17 cellular contexts compared by ENCODE assay signal in the genomic region with DNA sequence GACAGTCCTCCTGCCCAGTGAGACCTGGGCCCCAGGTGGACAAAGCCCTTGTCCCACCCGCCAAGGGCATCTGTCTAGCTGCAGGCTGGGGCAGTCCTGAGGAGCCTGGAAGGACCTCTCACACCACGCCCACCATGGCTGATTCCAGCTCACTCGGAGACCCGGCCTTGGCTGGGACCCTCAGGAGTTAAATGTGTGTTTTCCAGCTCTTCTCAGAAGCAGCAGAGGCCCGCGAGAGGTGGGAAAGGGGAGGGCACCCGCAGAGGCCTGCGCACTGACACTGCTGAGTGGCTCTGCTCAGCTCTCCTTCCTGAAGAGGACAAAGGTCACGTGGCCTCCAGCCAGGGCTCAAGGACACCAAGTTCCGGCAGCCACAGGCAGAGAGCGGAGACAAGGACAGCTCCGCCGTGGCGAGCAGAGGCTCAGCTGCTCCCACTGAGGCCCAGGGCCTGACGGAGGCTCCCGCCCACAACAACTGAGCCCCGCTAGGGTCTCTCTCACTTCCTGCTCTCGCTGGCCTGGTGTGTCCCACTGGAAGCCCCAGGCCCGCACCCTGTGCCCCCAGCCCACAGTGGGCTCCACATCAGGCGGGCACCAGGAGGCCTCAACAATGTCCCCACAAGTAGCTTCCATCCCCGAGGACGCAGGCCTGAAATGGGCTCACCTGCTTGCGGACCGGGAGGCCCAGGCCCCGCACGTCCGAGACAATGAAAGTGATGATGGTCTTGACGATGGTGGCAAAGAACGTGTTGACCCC. TPM values are rescaled to one million over a fixed set of nuclear protein-coding genes. Genes with fewer than 3 reads are reported as not detected.
DNase-seq lines count a peak whose midpoint lies in the region; ATAC-seq, FAIRE-seq and TF ChIP-seq lines count a peak whose summit lies in the region.
"Had no signal": no experiment of that assay in that cellular context is flagged by ENCODE, and none has a peak within 500 bp of the region (broad histone marks: within the 10 kb centered on the region; RNA-seq: fewer than 3 reads in every experiment).

No MANE protein-coding gene starts in this region.

- no peaks in the 10 kb centered on the region for H3K4me1 Mint-ChIP-seq in CD14-positive monocyte
- H3K4me1 Mint-ChIP-seq: activated naive CD8-positive, alpha-beta T cell treated with anti-CD3 and anti-CD28 coated beads for 36 hours had no signal

- H3K27me3 Mint-ChIP-seq in CD14-positive monocyte (ENCODE audit: low read depth in 3 of 3), result no peaks in the 10 kb centered on the region
- H3K27me3 Mint-ChIP-seq: activated B cell treated with CpG ODN at 0.5 μM for 24 hours; activated naive CD8-positive, alpha-beta T cell treated with anti-CD3 and anti-CD28 coated beads for 36 hours had no signal

- H3K4me2 ChIP-seq in K562 (ENCODE audit: insufficient read depth, low read length) (no peak overlapping the region), parathyroid adenoma (ENCODE audit: low read length) (no peak overlapping the region)

- TF ChIP-seq EP300 in K562 (IDR thresholded peaks at IDR 0.05; ENCODE audit: low read length), result no peak

- WGBS in K562 (ENCODE audit: insufficient coverage, low coverage, missing lambda C conversion rate), result 95% methylated on average over 28 of the region's 29 CpGs

- H3K79me2 ChIP-seq in K562 (ENCODE audit: control insufficient read depth, insufficient read depth, low read length), result no peaks in the 10 kb centered on the region
- H3K79me2 ChIP-seq in parathyroid adenoma, result no peaks in the 10 kb centered on the region

- peaks cover 9 to 25% (median 14%) of the 10 kb centered on the region in 7 donors for H3K9me3 Mint-ChIP-seq in CD14-positive monocyte
- H3K9me3 Mint-ChIP-seq: activated B cell treated with CpG ODN at 0.5 μM for 24 hours had no signal

- H3K4me1 ChIP-seq in K562 (replicated peaks in 1 of 2; ENCODE audit: control insufficient read depth in 2 of 2, insufficient read depth in 2 of 2, low read length in 2 of 2), result peaks cover 0 to 10% of the 10 kb centered on the region in 2 experiments; a peak in 1 of 5 replicates
- peaks cover 17 to 23% of the 10 kb centered on the region in 2 donors for H3K4me1 ChIP-seq in kidney (ENCODE audit: control insufficient read depth in 1 of 2, insufficient read depth in 1 of 2, low read depth in 1 of 2, low read length in 2 of 2)
- H3K4me1 ChIP-seq in parathyroid adenoma, result peaks cover 7% of the 10 kb centered on the region

- H2AFZ ChIP-seq in K562 (ENCODE audit: low read depth, low read length) (no peak overlapping the region), parathyroid adenoma (peak overlapping the region; percentile 42)

- H3K9me1 ChIP-seq in K562 (ENCODE audit: control insufficient read depth, insufficient read depth, low read length), result no peaks in the 10 kb centered on the region

- H3K27ac Mint-ChIP-seq in CD14-positive monocyte, result peak overlapping the region in 1 of 7 donors; percentile 28
- H3K27ac Mint-ChIP-seq: activated B cell treated with CpG ODN at 0.5 μM for 24 hours; activated naive CD8-positive, alpha-beta T cell treated with anti-CD3 and anti-CD28 coated beads for 36 hours had no signal

- no TSS peak for BruUV-seq in K562 (replicated peaks; lab: Mats Ljungman, UMichigan)

- CTCF ChIA-PET in K562 (lab: Yijun Ruan, JAX; ENCODE audit: low intra/inter-chr PET ratio), result no interaction called here

- DNase-seq in CD14-positive monocyte (ENCODE audit: low spot score) (peak; percentile 36), K562 (ENCODE audit: extremely low read depth in 1 of 4, low spot score in 3 of 4) (no peak), kidney (peak; percentile 87), amniotic stem cell (lab: John Stamatoyannopoulos, UW) (no peak), NCI-H187 treated with DMSO at 0.1 percent for 48 hours (lab: John Stamatoyannopoulos, UW) (no peak)
- DNase-seq: activated B cell treated with CpG ODN at 0.5 μM for 24 hours; activated naive CD8-positive, alpha-beta T cell treated with anti-CD3 and anti-CD28 coated beads for 36 hours; DMS 273 treated with DMSO at 0.1 percent for 48 hours; NCI-H2081 treated with DMSO at 0.1 percent for 48 hours; NCI-H69; PC-3; retina had no signal

- POLR2A ChIA-PET in K562 (lab: Yijun Ruan, JAX), result interaction anchor here (0.6 to 1.3 kb wide), 5 partner anchors 10 to 1466 kb away, joined by 3 to 6 read pairs (median 3); no protein-coding TSS in a partner anchor

- H3K9me3 ChIP-seq in K562 (replicated peaks; ENCODE audit: control insufficient read depth, insufficient read depth, low read depth, low read length), result no peaks in the 10 kb centered on the region
- peaks cover 0 to 7% of the 10 kb centered on the region in 2 donors for H3K9me3 ChIP-seq in kidney (ENCODE audit: control insufficient read depth in 1 of 2, low read length in 2 of 2)
- H3K9me3 ChIP-seq in parathyroid adenoma (ENCODE audit: control insufficient read depth, low read length), result no peaks in the 10 kb centered on the region

- H3K27ac ChIP-seq in K562 (ENCODE audit: extremely low read depth, low read depth, low read length), result no peak overlapping the region
- peak overlapping the region; percentile 48 to 80 for H3K27ac ChIP-seq in kidney (ENCODE audit: low read depth in 2 of 2, low read length in 2 of 2)
- no peak overlapping the region for H3K27ac ChIP-seq in parathyroid adenoma

- no peak overlapping the region for H3K4me3 Mint-ChIP-seq in CD14-positive monocyte
- H3K4me3 Mint-ChIP-seq: activated B cell treated with CpG ODN at 0.5 μM for 24 hours; activated naive CD8-positive, alpha-beta T cell treated with anti-CD3 and anti-CD28 coated beads for 36 hours had no signal

- ATAC-seq in K562 (no peak), GM18505 (IDR thresholded peaks at IDR 0.05; ENCODE audit: unreplicated experiment) (no peak), HG02970 (IDR thresholded peaks at IDR 0.05; ENCODE audit: low FRiP score, unreplicated experiment) (no peak)
- ATAC-seq: PC-3 had no signal

- H3K9ac ChIP-seq in K562 (ENCODE audit: insufficient read depth in 1 of 2, low read depth in 2 of 2, low read length in 2 of 2), result 0 out of 4 replicates have a peak overlapping the region, but pooled peaks of 1 of the 2 experiments have one; percentile 7
- peak overlapping the region in 1 of 2 donors; percentile 44 for H3K9ac ChIP-seq in kidney (ENCODE audit: low read length in 2 of 2)
- H3K9ac ChIP-seq in parathyroid adenoma, result no peak overlapping the region

- no peak for TF ChIP-seq RAD21 in K562 (CRISPR knock-in tag; conservative IDR thresholded peaks at IDR 0.05 in 1 of 2, IDR thresholded peaks at IDR 0.05 in 1 of 2)

- H3K36me3 Mint-ChIP-seq in CD14-positive monocyte, result peaks cover 62 to 66% of the 10 kb centered on the region in 2 donors

- no peaks in the 10 kb centered on the region for H3K27me3 ChIP-seq in K562 (ENCODE audit: control insufficient read depth in 2 of 2, insufficient read depth in 2 of 2, low read length in 2 of 2)
- H3K27me3 ChIP-seq in parathyroid adenoma (ENCODE audit: control insufficient read depth, insufficient read depth, low read length), result no peaks in the 10 kb centered on the region

- H3K36me3 ChIP-seq in K562 (ENCODE audit: control insufficient read depth, insufficient read depth, low read length) (peaks cover 88% of the 10 kb centered on the region), kidney (ENCODE audit: control insufficient read depth in 1 of 2, insufficient read depth in 2 of 2, low read length in 2 of 2) (peaks cover 0 to 6% of the 10 kb centered on the region in 2 donors), parathyroid adenoma (ENCODE audit: control insufficient read depth, insufficient read depth, low read length) (no peaks in the 10 kb centered on the region)

- no peak overlapping the region for H3K4me3 ChIP-seq in K562
- H3K4me3 ChIP-seq in kidney (ENCODE audit: low read length in 2 of 2), result no peak overlapping the region
- H3K4me3 ChIP-seq in parathyroid adenoma (ENCODE audit: low read depth, low read length), result no peak overlapping the region

- intact Hi-C loops in CD14-positive monocyte (cut with micrococcal nuclease), result no loop called here
- intact Hi-C loops in K562 (cut with micrococcal nuclease), result no loop called here
- intact Hi-C loops in kidney (cut with DNase I), result no loop called here

- TF ChIP-seq CTCF in CD14-positive monocyte (IDR thresholded peaks at IDR 0.05) (no peak), K562 (IDR thresholded peaks at IDR 0.05 in 2 of 3, conservative IDR thresholded peaks at IDR 0.05 in 1 of 3; ENCODE audit: insufficient read depth in 2 of 3, low read depth in 1 of 3, low read length in 3 of 3) (no peak), kidney (IDR thresholded peaks at IDR 0.05; ENCODE audit: borderline replicate concordance, extremely low read depth, insufficient read depth) (no peak), parathyroid adenoma (IDR thresholded peaks at IDR 0.05) (no peak)

- in situ Hi-C loops in K562 (cut with MboI), result no loop called here

- 0 out of 2 replicates have a peak, but pooled peaks cover 4% of the 10 kb centered on the region for H4K20me1 ChIP-seq in K562 (replicated peaks; ENCODE audit: control insufficient read depth, insufficient read depth, low read length)

- TF ChIP-seq POLR2A in K562 (conservative IDR thresholded peaks at IDR 0.05), result no peak
- TF ChIP-seq POLR2A in GM18505 (IDR thresholded peaks at IDR 0.05; ENCODE audit: borderline replicate concordance, extremely low read depth, insufficient read depth, insufficient read length), result no peak

- FAIRE-seq in K562 (lab: Jason Lieb, UNC) (no peak), kidney (lab: Jason Lieb, UNC) (no peak)
- FAIRE-seq: H1, urothelium cell line had no signal

TF ChIP-seq in K562, 482 proteins besides CTCF, POLR2A, EP300 and RAD21 (continues in another document):
- TF ChIP-seq SUPT5H (IDR thresholded peaks at IDR 0.05), result 0 out of 2 replicates have a peak, but pooled peaks have one; percentile 24

RNA-seq across cellular contexts. Expression of a gene that starts 16.9 kb away (rescaled TPM):
- polyA plus RNA-seq in CD14-positive monocyte (10 to 100 TPM; 39.9 to 53.0 TPM), K562 (2011; rRNA removed) (11.5 and 24.6 TPM in 2 replicates), K562 (2014; fragmentation: Illumina TruSeq; extraction: Trizol) (12.0 and 24.5 TPM in 2 replicates), K562 (2014; fragmentation: Nextera tagmentation; extraction: Ambion mirVana) (1 to 10 TPM in 1 of 2 experiments, under 1 TPM in 1; 0.65 to 2.3 TPM), K562 (2014; rRNA removed) (36.6 and 50.8 TPM in 2 replicates), kidney (ENCODE audit: insufficient read depth, low read depth, low replicate concordance) (5.1 TPM)
- total RNA-seq in K562 (2011; cell fraction: chromatin; rRNA removed; ENCODE audit: low replicate concordance), result 43.8 and 108 TPM in 2 replicates
- 90.5 and 93.4 TPM in 2 replicates for total RNA-seq in K562 (2011; cell fraction: nucleolus; rRNA removed)
- 52.4 and 63.7 TPM in 2 replicates for total RNA-seq in K562 (2011; cell fraction: nucleoplasm; rRNA removed)
- total RNA-seq in K562 (2014; rRNA removed) (34.7 and 41.3 TPM in 2 replicates), K562 (2014; rRNA removed; fragmentation: Illumina TruSeq; extraction: Trizol) (8.0 and 8.7 TPM in 2 replicates), K562 (2015; rRNA removed; fragmentation: Illumina TruSeq; extraction: Trizol) (18.8 and 21.4 TPM in 2 replicates), K562 (2021) (88.7 and 91.3 TPM in 2 replicates), kidney (7.2 TPM)
- polyA plus RNA-seq in K562 (2011; cell fraction: cytosol; rRNA removed), result 20.4 and 78.6 TPM in 2 replicates
- polyA plus RNA-seq in K562 (2011; cell fraction: nucleus; rRNA removed), result 49.9 and 126 TPM in 2 replicates
- 20.5 and 34.6 TPM in 2 replicates for polyA plus RNA-seq in K562 (2012)
- polyA minus RNA-seq in K562 (2011; rRNA and poly(A)+ RNA removed), result 11.9 and 16.0 TPM in 2 replicates
- 41.4 and 45.6 TPM in 2 replicates for polyA minus RNA-seq in K562 (2011; cell fraction: cytosol; rRNA and poly(A)+ RNA removed)
- polyA minus RNA-seq in K562 (2011; cell fraction: nucleus; rRNA and poly(A)+ RNA removed), result 23.3 TPM in 2 replicates

Comparison
In these comparisons a context has a peak if more than half of its experiments do, and no peak if none do; other contexts are left out.
1. DNase-seq: peak in CD14-positive monocyte (single experiment) and kidney (single experiment); none in K562 (0 of 4), amniotic stem cell (single experiment) and NCI-H187 treated with DMSO at 0.1 percent for 48 hours (single experiment).
2. H3K27ac ChIP-seq: peak in kidney (2 of 2); none in K562 (single experiment) and parathyroid adenoma (single experiment).